17 cellular contexts compared by ENCODE assay signal in the genomic region with DNA sequence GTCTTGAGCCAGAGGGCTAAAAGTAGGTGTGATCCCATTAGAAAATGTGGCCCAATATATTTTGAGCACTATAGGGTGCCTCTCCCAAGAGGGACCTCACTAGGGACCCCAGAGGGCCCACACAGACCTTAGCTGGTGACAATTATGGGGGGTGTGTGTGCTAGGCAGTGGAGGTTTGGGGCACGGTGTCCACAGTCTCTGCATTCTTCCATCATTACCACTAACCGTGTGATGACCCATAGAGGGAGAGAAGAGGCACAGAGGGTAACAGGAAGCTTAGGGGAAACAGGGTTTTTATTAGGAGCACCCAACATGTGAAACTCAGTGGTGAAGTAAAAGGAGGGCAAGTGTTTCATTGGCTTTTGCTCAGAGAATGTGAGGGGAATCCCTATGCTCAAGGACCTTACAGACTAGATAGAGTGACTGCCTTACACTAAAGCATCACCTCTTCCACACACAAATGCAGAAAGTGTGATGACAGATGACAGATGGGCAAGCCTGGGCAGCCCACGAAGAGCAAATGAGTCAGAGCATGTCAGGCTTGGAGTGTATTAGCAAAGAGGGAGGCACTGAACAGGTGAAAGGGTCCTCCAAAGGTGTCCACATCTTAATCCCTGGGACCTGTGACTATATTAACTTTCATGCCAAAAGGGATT. TPM values are rescaled to one million over a fixed set of nuclear protein-coding genes. Genes with fewer than 3 reads are reported as not detected.
A peak's percentile ranks its signal among the peaks of the same experiment; 100 is the strongest.
DNase-seq lines count a peak whose midpoint lies in the region; ATAC-seq and TF ChIP-seq lines count a peak whose summit lies in the region.
"Had no signal": no experiment of that assay in that cellular context is flagged by ENCODE, and none has a peak within 500 bp of the region (broad histone marks: within the 10 kb centered on the region; RNA-seq: fewer than 3 reads in every experiment).

No MANE protein-coding gene starts in this region.

- no peak for TF ChIP-seq RAD21 in HCT116 (IDR thresholded peaks at IDR 0.05; ENCODE audit: low read depth)

- 68 to 85% (median 80%) methylated on average over 3 of the region's 3 CpGs for WGBS in ovary, 3 donors

- RAD21 ChIA-PET in HCT116 (lab: Charles Lee; ENCODE audit: low non-redundant PET in 1 of 2, low total read pairs in 2 of 2, uncharacterized antibody in 2 of 2, unreplicated experiment in 2 of 2), result no interaction called here

- no peak overlapping the region for H2AFZ ChIP-seq in HCT116 (ENCODE audit: low read depth, low read length, poor library complexity, severe bottlenecking)
- H2AFZ ChIP-seq: parathyroid adenoma had no signal

- POLR2A ChIA-PET in HCT116 (lab: Charles Lee), result no interaction called here

- H3K9ac ChIP-seq in HCT116 (ENCODE audit: low read length), result no peak overlapping the region
- H3K9ac ChIP-seq: parathyroid adenoma had no signal

- no peaks in the 10 kb centered on the region for H3K79me2 ChIP-seq in HCT116 (ENCODE audit: insufficient read depth, low read length)
- H3K79me2 ChIP-seq: parathyroid adenoma had no signal

- no peaks in the 10 kb centered on the region for H3K27me3 ChIP-seq in HCT116 (ENCODE audit: insufficient read depth, low read length)
- no peaks in the 10 kb centered on the region for H3K27me3 ChIP-seq in H7 (ENCODE audit: control insufficient read depth, insufficient read depth, low read length)
- H3K27me3 ChIP-seq in ovary, result no peaks in the 10 kb centered on the region

- TF ChIP-seq POLR2A in HCT116 (IDR thresholded peaks at IDR 0.05; ENCODE audit: borderline replicate concordance, extremely low read depth, insufficient read depth, insufficient read length) (no peak), ovary (IDR thresholded peaks at IDR 0.05) (no peak)

- no TSS peak for BruUV-seq in HCT116 (replicated peaks; lab: Mats Ljungman, UMichigan)

- intact Hi-C loops in HCT116 (cut with micrococcal nuclease), result loop anchor here (10.0 kb wide), 1 partner anchor 465 kb away; the partner anchor contains the start of gene EPB41L4B
- intact Hi-C loops in ovary (cut with DNase I), result no loop called here

- CTCF ChIA-PET in HCT116 (lab: Charles Lee), result no interaction called here

- no peak for TF ChIP-seq EP300 in ovary (IDR thresholded peaks at IDR 0.05)

- H3K4me1 Mint-ChIP-seq in stimulated activated effector memory CD8-positive, alpha-beta T cell treated with anti-CD3 and anti-CD28 coated beads, Interleukin-12 subunit alpha, Interleukin-12 subunit beta, amount 100 ng/mL, for 72 hours, result peaks cover 8% of the 10 kb centered on the region

- DNase-seq in NCI-H510A treated with DMSO at 0.1 percent for 48 hours (lab: John Stamatoyannopoulos, UW) (peak; percentile 35), NCI-H510A (lab: John Stamatoyannopoulos, UW) (no peak), HCT116 (ENCODE audit: low read depth, low spot score) (no peak), NCI-H2171 (lab: John Stamatoyannopoulos, UW) (peak; percentile 57), NCI-H82 (lab: John Stamatoyannopoulos, UW) (no peak), H7 (no peak), ovary (no peak)
- DNase-seq in stimulated activated effector memory CD8-positive, alpha-beta T cell treated with anti-CD3 and anti-CD28 coated beads, Interleukin-12 subunit alpha, Interleukin-12 subunit beta, amount 100 ng/mL, for 72 hours (ENCODE audit: low spot score in 2 of 2), result no peak
- DNase-seq: anterior cingulate cortex; Calu3; effector CD4-positive, alpha-beta T cell; mesendoderm; NCI-H187 treated with DMSO at 0.1 percent for 48 hours; stimulated activated naive CD4-positive, alpha-beta T cell treated with Interleukin-2 at 50 U/mL for 16 hours had no signal

- no peaks in the 10 kb centered on the region for H4K20me1 ChIP-seq in HCT116 (ENCODE audit: insufficient read depth)

- H3K4me2 ChIP-seq in HCT116 (ENCODE audit: low read length), result no peak overlapping the region

- H3K4me3 ChIP-seq in HCT116 (replicated peaks in 1 of 2; ENCODE audit: low read depth in 1 of 2, low read length in 2 of 2) (no peak overlapping the region), H7 (ENCODE audit: insufficient read depth, low read depth, low read length) (no peak overlapping the region), ovary (no peak overlapping the region)

- no peak for TF ChIP-seq CTCF in HCT116 (IDR thresholded peaks at IDR 0.05 in 2 of 3, conservative IDR thresholded peaks at IDR 0.05 in 1 of 3; ENCODE audit: borderline replicate concordance in 1 of 3, insufficient read depth in 1 of 3, low read depth in 2 of 3, low read length in 2 of 3)
- no peak for TF ChIP-seq CTCF in ovary (IDR thresholded peaks at IDR 0.05)

- no peaks in the 10 kb centered on the region for H3K36me3 ChIP-seq in HCT116 (ENCODE audit: control insufficient read depth in 1 of 2, insufficient read depth in 2 of 2, low read length in 2 of 2)
- H3K36me3 ChIP-seq in H7 (replicated peaks; ENCODE audit: control insufficient read depth, insufficient read depth, low read length), result no peaks in the 10 kb centered on the region
- no peaks in the 10 kb centered on the region for H3K36me3 ChIP-seq in ovary

- H3K9me3 ChIP-seq in HCT116 (ENCODE audit: control insufficient read depth in 1 of 2, insufficient read depth in 1 of 2, low read depth in 1 of 2, low read length in 2 of 2) (no peaks in the 10 kb centered on the region), ovary (no peaks in the 10 kb centered on the region)

- H3K27ac ChIP-seq in HCT116 (ENCODE audit: low read depth, low read length) (no peak overlapping the region), ovary (no peak overlapping the region)
- H3K27ac ChIP-seq: parathyroid adenoma had no signal

- no peaks in the 10 kb centered on the region for H3K36me3 Mint-ChIP-seq in stimulated activated effector memory CD8-positive, alpha-beta T cell treated with anti-CD3 and anti-CD28 coated beads, Interleukin-12 subunit alpha, Interleukin-12 subunit beta, amount 100 ng/mL, for 72 hours

- no peaks in the 10 kb centered on the region for H3K9me3 Mint-ChIP-seq in stimulated activated effector memory CD8-positive, alpha-beta T cell treated with anti-CD3 and anti-CD28 coated beads, Interleukin-12 subunit alpha, Interleukin-12 subunit beta, amount 100 ng/mL, for 72 hours

- ATAC-seq in HCT116, result 0 out of 2 replicates have a peak, but pooled peaks have one; percentile 40
- peak; percentile 75 for ATAC-seq in stimulated activated effector memory CD8-positive, alpha-beta T cell treated with anti-CD3 and anti-CD28 coated beads, Interleukin-12 subunit alpha, Interleukin-12 subunit beta, amount 100 ng/mL, for 72 hours
- ATAC-seq: Panc1 had no signal

- no peaks in the 10 kb centered on the region for H3K9me2 ChIP-seq in HCT116 (ENCODE audit: insufficient read depth)

- no peak overlapping the region for H3K27ac Mint-ChIP-seq in stimulated activated effector memory CD8-positive, alpha-beta T cell treated with anti-CD3 and anti-CD28 coated beads, Interleukin-12 subunit alpha, Interleukin-12 subunit beta, amount 100 ng/mL, for 72 hours

- no peak overlapping the region for H3K4me3 Mint-ChIP-seq in stimulated activated effector memory CD8-positive, alpha-beta T cell treated with anti-CD3 and anti-CD28 coated beads, Interleukin-12 subunit alpha, Interleukin-12 subunit beta, amount 100 ng/mL, for 72 hours

- H3K4me1 ChIP-seq in HCT116 (ENCODE audit: control insufficient read depth in 1 of 2, insufficient read depth in 2 of 2, low read length in 2 of 2) (peaks cover 0 to 11% of the 10 kb centered on the region in 2 experiments; a peak in 2 of 4 replicates), ovary (ENCODE audit: insufficient read depth) (no peaks in the 10 kb centered on the region)
- H3K4me1 ChIP-seq: parathyroid adenoma had no signal

TF ChIP-seq in HCT116, 20 proteins besides CTCF, POLR2A, EP300 and RAD21:
- TF ChIP-seq POLR2AphosphoS5 (IDR thresholded peaks at IDR 0.05; ENCODE audit: low read depth, low read length) (no peak), FOSL1 (IDR thresholded peaks at IDR 0.05; ENCODE audit: low read depth) (no peak), ZNF274 (IDR thresholded peaks at IDR 0.05; ENCODE audit: low read depth, low read length) (no peak), YY1 (IDR thresholded peaks at IDR 0.05; ENCODE audit: extremely low read depth, insufficient replicate concordance, low read depth, low read length) (no peak)

RNA-seq across cellular contexts. Expression of gene ACTL7A, which starts 2.5 kb away (rescaled TPM):
- total RNA-seq in HCT116 (2021; ENCODE audit: unreplicated experiment) (not detected), ovary (not detected)
- polyA plus RNA-seq in HCT116 (2012), result 0.07 TPM in 1 of 2 replicates, not detected in the other
- not detected in 2 replicates for total RNA-seq in H7 (2014; rRNA removed; shearing (Covaris generic))
- polyA plus RNA-seq in ovary, result not detected
- total RNA-seq: A673, Calu3 had no signal

RNA-seq across cellular contexts. Expression of gene ACTL7B, which starts 3.8 kb away (rescaled TPM):
- total RNA-seq in HCT116 (2021; ENCODE audit: unreplicated experiment) (not detected), ovary (under 1 TPM in 1 of 7 donors, not detected in 6; 0.15 TPM)
- polyA plus RNA-seq in HCT116 (2012), result not detected in 2 replicates
- total RNA-seq in H7 (2014; rRNA removed; shearing (Covaris generic)), result not detected in 2 replicates
- polyA plus RNA-seq in ovary, result under 1 TPM; 0.10 to 0.17 TPM
- total RNA-seq: A673, Calu3 had no signal

Comparison
In these comparisons a context has a peak if more than half of its experiments do, and no peak if none do; other contexts are left out.
1. DNase-seq: peak in NCI-H510A treated with DMSO at 0.1 percent for 48 hours (single experiment) and NCI-H2171 (single experiment); none in NCI-H510A (single experiment), HCT116 (single experiment), stimulated activated effector memory CD8-positive, alpha-beta T cell treated with anti-CD3 and anti-CD28 coated beads, Interleukin-12 subunit alpha, Interleukin-12 subunit beta, amount 100 ng/mL, for 72 hours (0 of 2), NCI-H82 (single experiment), H7 (single experiment) and ovary (0 of 5).